26 cellular contexts compared by ENCODE assay signal in the genomic region with DNA sequence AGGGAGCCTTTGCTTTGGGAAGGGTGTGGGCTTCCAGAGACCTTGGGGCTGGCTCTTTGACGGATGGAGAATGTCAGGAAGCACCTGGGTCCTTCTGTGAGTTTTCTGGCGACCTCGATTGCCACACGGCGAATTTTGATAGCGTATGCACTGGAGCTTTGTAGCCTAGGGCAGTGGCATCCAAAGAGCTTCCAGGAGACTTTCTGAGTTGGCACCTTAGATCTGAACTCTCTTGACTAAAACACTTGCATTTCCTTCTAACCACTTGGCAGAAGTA. TPM values are rescaled to one million over a fixed set of nuclear protein-coding genes. Genes with fewer than 3 reads are reported as not detected.
DNase-seq lines count a peak whose midpoint lies in the region; ATAC-seq and TF ChIP-seq lines count a peak whose summit lies in the region.
"Had no signal": no experiment of that assay in that cellular context is flagged by ENCODE, and none has a peak within 500 bp of the region (broad histone marks: within the 10 kb centered on the region; RNA-seq: fewer than 3 reads in every experiment).

No MANE protein-coding gene starts in this region.

- DNase-seq in activated CD8-positive, alpha-beta memory T cell treated with anti-CD3 and anti-CD28 coated beads, Interleukin-2, amount 50 U/mL, for 48 hours: peak; percentile 32
- DNase-seq in activated CD8-positive, alpha-beta memory T cell treated with anti-CD3 and anti-CD28 coated beads, Interleukin-2, amount 10 ng/mL, durations not matched to agents 7 days and 5 days: no peak
- DNase-seq in naive thymus-derived CD4-positive, alpha-beta T cell: no peak
- DNase-seq in superior temporal gyrus (ENCODE audit: extremely low spot score) (peak; percentile 27), posterior vena cava (ENCODE audit: low spot score) (no peak), trophoblast cell (no peak), SHP77 treated with DMSO at 0.1 percent for 48 hours (lab: John Stamatoyannopoulos, UW) (no peak)
- DNase-seq: activated CD8-positive, alpha-beta T cell treated with anti-CD3 and anti-CD28 coated beads, Interleukin-2, amount 10 ng/mL, durations not matched to agents 7 days and 5 days; amniotic stem cell; BE2C; DMS79; foreskin keratinocyte; lower lobe of right lung; NCI-H1436; NCI-H2081 treated with DMSO at 0.1 percent for 48 hours; PC-9; SHP77; stimulated activated CD4-positive, alpha-beta T cell treated with anti-CD3 and anti-CD28 coated beads, Interleukin-15, amount 100 ng/mL, for 24 hours; stimulated activated naive CD8-positive, alpha-beta T cell treated with anti-CD3 and anti-CD28 coated beads, Interleukin-15, Interleukin-2, amounts not matched to agents 100 U/mL and 50 U/mL, for 24 hours had no signal

- no peak overlapping the region for H3K4ac ChIP-seq in trophoblast cell (ENCODE audit: low read depth, low read length)

- no peak overlapping the region for H3K23ac ChIP-seq in trophoblast cell (ENCODE audit: low read length)

- POLR2A ChIA-PET in naive thymus-derived CD4-positive, alpha-beta T cell (lab: Charles Lee): interaction anchor here (0.7 kb wide), 2 partner anchors 36 to 79 kb away, joined by 3 read pairs; no protein-coding TSS in a partner anchor

- no CpG with 5 or more reads among the region's 6 CpGs for WGBS in trophoblast cell (ENCODE audit: extremely low coverage, insufficient coverage, insufficient read length)

- H3K14ac ChIP-seq in trophoblast cell (ENCODE audit: low read length): no peak overlapping the region

- no peaks in the 10 kb centered on the region for H3K79me2 ChIP-seq in trophoblast cell (ENCODE audit: control insufficient read depth, insufficient read depth, low read length, poor library complexity)

- no peak for TF ChIP-seq CTCF in VCaP (conservative IDR thresholded peaks at IDR 0.05)

- H3K79me1 ChIP-seq in trophoblast cell (ENCODE audit: low read length): no peaks in the 10 kb centered on the region

- no peaks in the 10 kb centered on the region for H3K27me3 ChIP-seq in naive thymus-derived CD4-positive, alpha-beta T cell (ENCODE audit: control insufficient read depth in 2 of 2, insufficient read depth in 2 of 2, low read length in 2 of 2)
- H3K27me3 ChIP-seq in trophoblast cell (ENCODE audit: insufficient read depth, low read length): no peaks in the 10 kb centered on the region
- H3K27me3 ChIP-seq: BE2C, esophagus muscularis mucosa, foreskin keratinocyte, neural progenitor cell had no signal

- peaks cover 23% of the 10 kb centered on the region for H3K4me1 Mint-ChIP-seq in activated CD8-positive, alpha-beta memory T cell treated with anti-CD3 and anti-CD28 coated beads, Interleukin-2, amount 10 ng/mL, durations not matched to agents 7 days and 5 days
- peaks cover 57 to 99% (median 92%) of the 10 kb centered on the region in 7 donors for H3K4me1 Mint-ChIP-seq in naive thymus-derived CD4-positive, alpha-beta T cell

- no peak overlapping the region for H3K4me3 ChIP-seq in naive thymus-derived CD4-positive, alpha-beta T cell (ENCODE audit: low read length)
- H3K4me3 ChIP-seq in trophoblast cell (ENCODE audit: low read depth, low read length): no peak overlapping the region
- H3K4me3 ChIP-seq: coronary artery, esophagus muscularis mucosa, lower lobe of right lung, neural progenitor cell, PC-9 had no signal

- no peaks in the 10 kb centered on the region for H3K27me3 Mint-ChIP-seq in activated CD8-positive, alpha-beta memory T cell treated with anti-CD3 and anti-CD28 coated beads, Interleukin-2, amount 10 ng/mL, durations not matched to agents 7 days and 5 days
- H3K27me3 Mint-ChIP-seq in naive thymus-derived CD4-positive, alpha-beta T cell: no peaks in the 10 kb centered on the region

- H4K91ac ChIP-seq in trophoblast cell (ENCODE audit: low read depth, low read length): no peak overlapping the region

- H2BK12ac ChIP-seq in trophoblast cell (ENCODE audit: low read length): no peak overlapping the region

- H4K8ac ChIP-seq in trophoblast cell (ENCODE audit: low read depth, low read length): no peak overlapping the region

- no peak for ATAC-seq in activated CD8-positive, alpha-beta memory T cell treated with anti-CD3 and anti-CD28 coated beads, Interleukin-2, amount 10 ng/mL, durations not matched to agents 7 days and 5 days
- ATAC-seq in naive thymus-derived CD4-positive, alpha-beta T cell: no peak
- ATAC-seq: activated CD4-positive, CD25-positive, alpha-beta regulatory T cell treated with anti-CD3 and anti-CD28 coated beads, Interleukin-2, amount 50 U/mL, for 24 hours; activated CD8-positive, alpha-beta T cell treated with anti-CD3 and anti-CD28 coated beads, Interleukin-2, amount 10 ng/mL, durations not matched to agents 7 days and 5 days; foreskin keratinocyte; lower lobe of right lung; stimulated activated naive CD8-positive, alpha-beta T cell treated with anti-CD3 and anti-CD28 coated beads, Interleukin-15, Interleukin-2, amounts not matched to agents 100 U/mL and 50 U/mL, for 24 hours had no signal

- H3K9me3 Mint-ChIP-seq in activated CD8-positive, alpha-beta memory T cell treated with anti-CD3 and anti-CD28 coated beads, Interleukin-2, amount 10 ng/mL, durations not matched to agents 7 days and 5 days (ENCODE audit: low read depth): peaks cover 5% of the 10 kb centered on the region
- H3K9me3 Mint-ChIP-seq in naive thymus-derived CD4-positive, alpha-beta T cell: peaks cover 0 to 12% (median 0%) of the 10 kb centered on the region in 11 donors
- H3K9me3 Mint-ChIP-seq: neural progenitor cell had no signal

- no peak overlapping the region for H2BK120ac ChIP-seq in trophoblast cell (ENCODE audit: insufficient read depth, low read length, poor library complexity)

- no peak overlapping the region for H3K4me3 Mint-ChIP-seq in activated CD8-positive, alpha-beta memory T cell treated with anti-CD3 and anti-CD28 coated beads, Interleukin-2, amount 10 ng/mL, durations not matched to agents 7 days and 5 days
- H3K4me3 Mint-ChIP-seq in naive thymus-derived CD4-positive, alpha-beta T cell: peak overlapping the region in 9 of 10 donors; percentile 46 to 84 (median 67)
- H3K4me3 Mint-ChIP-seq: activated CD8-positive, alpha-beta T cell treated with anti-CD3 and anti-CD28 coated beads, Interleukin-2, amount 10 ng/mL, durations not matched to agents 7 days and 5 days; neural progenitor cell had no signal

- peak overlapping the region; percentile 93 for H3K27ac ChIP-seq in VCaP
- H3K27ac ChIP-seq in naive thymus-derived CD4-positive, alpha-beta T cell (ENCODE audit: low read depth, low read length): peak overlapping the region; percentile 9
- no peak overlapping the region for H3K27ac ChIP-seq in trophoblast cell (ENCODE audit: low read depth, low read length)
- H3K27ac ChIP-seq: coronary artery, esophagus muscularis mucosa, foreskin keratinocyte, HL-60, KMS-11, lower lobe of right lung, neural progenitor cell, PC-9 had no signal

- H4K12ac ChIP-seq in trophoblast cell (ENCODE audit: low read depth, low read length): no peak overlapping the region

- CTCF ChIA-PET in activated CD8-positive, alpha-beta memory T cell treated with anti-CD3 and anti-CD28 coated beads, Interleukin-2, amount 10 ng/mL, durations not matched to agents 7 days and 5 days (lab: Charles Lee): no interaction called here
- CTCF ChIA-PET in naive thymus-derived CD4-positive, alpha-beta T cell (lab: Charles Lee): interaction anchor here (0.6 kb wide), 1 partner anchor 78 kb away, joined by 3 read pairs; no protein-coding TSS in a partner anchor

- no peak overlapping the region for H2BK5ac ChIP-seq in trophoblast cell (ENCODE audit: low read depth, low read length, poor library complexity)

- no peak overlapping the region for H3K4me2 ChIP-seq in trophoblast cell (ENCODE audit: low read length)
- H3K4me2 ChIP-seq: KMS-11, neural progenitor cell, PC-9 had no signal

- H2AK5ac ChIP-seq in trophoblast cell (ENCODE audit: low read length): no peak overlapping the region

- peaks cover 36% of the 10 kb centered on the region for H3K36me3 Mint-ChIP-seq in activated CD8-positive, alpha-beta memory T cell treated with anti-CD3 and anti-CD28 coated beads, Interleukin-2, amount 10 ng/mL, durations not matched to agents 7 days and 5 days
- H3K36me3 Mint-ChIP-seq in naive thymus-derived CD4-positive, alpha-beta T cell: peaks cover 4 to 69% (median 28%) of the 10 kb centered on the region in 5 donors

- no peak overlapping the region for H3K27ac Mint-ChIP-seq in activated CD8-positive, alpha-beta memory T cell treated with anti-CD3 and anti-CD28 coated beads, Interleukin-2, amount 10 ng/mL, durations not matched to agents 7 days and 5 days
- H3K27ac Mint-ChIP-seq in naive thymus-derived CD4-positive, alpha-beta T cell: peak overlapping the region in 8 of 9 donors; percentile 25 to 92 (median 82)

- H3K9ac ChIP-seq in trophoblast cell (ENCODE audit: low read length): no peak overlapping the region
- H3K9ac ChIP-seq: KMS-11, neural progenitor cell had no signal

- peaks cover 0 to 72% of the 10 kb centered on the region in 2 donors for H3K4me1 ChIP-seq in naive thymus-derived CD4-positive, alpha-beta T cell (ENCODE audit: control insufficient read depth in 2 of 2, insufficient read depth in 2 of 2, low read length in 2 of 2)
- peaks cover 6 to 7% of the 10 kb centered on the region in 2 experiments for H3K4me1 ChIP-seq in trophoblast cell (ENCODE audit: control insufficient read depth in 1 of 2, insufficient read depth in 2 of 2, low read length in 2 of 2)
- H3K4me1 ChIP-seq: foreskin keratinocyte had no signal

- no peak overlapping the region for H3K18ac ChIP-seq in trophoblast cell (ENCODE audit: low read length)

- H3K36me3 ChIP-seq in naive thymus-derived CD4-positive, alpha-beta T cell (ENCODE audit: control insufficient read depth in 2 of 3, insufficient read depth in 3 of 3, low read length in 3 of 3): peaks cover 0 to 3% (median 0%) of the 10 kb centered on the region in 3 experiments
- peaks cover 0 to 1% of the 10 kb centered on the region in 2 experiments for H3K36me3 ChIP-seq in trophoblast cell (ENCODE audit: control insufficient read depth in 1 of 2, insufficient read depth in 2 of 2, low read length in 2 of 2)
- H3K36me3 ChIP-seq: esophagus muscularis mucosa, lower lobe of right lung, neural progenitor cell had no signal

- no peak overlapping the region for H2AFZ ChIP-seq in trophoblast cell (ENCODE audit: insufficient read depth, low read length, poor library complexity)
- H2AFZ ChIP-seq: neural progenitor cell, PC-9 had no signal

- H3K9me3 ChIP-seq in naive thymus-derived CD4-positive, alpha-beta T cell (ENCODE audit: control insufficient read depth in 2 of 3, low read length in 3 of 3): no peaks in the 10 kb centered on the region
- H3K9me3 ChIP-seq in trophoblast cell (ENCODE audit: insufficient read depth, low read depth, low read length): no peaks in the 10 kb centered on the region
- H3K9me3 ChIP-seq: BE2C, esophagus muscularis mucosa, lower lobe of right lung had no signal

- intact Hi-C loops in naive thymus-derived CD4-positive, alpha-beta T cell (cut with micrococcal nuclease): loop anchor here in 1 of 2 donors (1.0 kb wide), 1 partner anchor 11 kb away; no protein-coding TSS in a partner anchor
- intact Hi-C loops in posterior vena cava (cut with DNase I): no loop called here

RNA-seq across cellular contexts. Expression of gene RNF144A, which starts 7.6 kb away (rescaled TPM):
- total RNA-seq in activated CD8-positive, alpha-beta memory T cell treated with anti-CD3 and anti-CD28 coated beads, Interleukin-2, amount 10 ng/mL, durations not matched to agents 7 days and 5 days: 10 to 100 TPM; 20.0 to 35.5 TPM
- 10 to 100 TPM; 40.0 to 74.4 (median 61.2) TPM for total RNA-seq in naive thymus-derived CD4-positive, alpha-beta T cell
- polyA plus RNA-seq in naive thymus-derived CD4-positive, alpha-beta T cell: 10 to 100 TPM; 21.2 to 23.5 TPM
- 10 to 100 TPM in 1 of 2 donors, 1 to 10 TPM in 1; 9.4 to 11.8 TPM for total RNA-seq in posterior vena cava
- polyA plus RNA-seq in trophoblast cell (2013): 9.2 and 9.3 TPM in 2 replicates

RNA-seq across cellular contexts. Expression of gene RSAD2, which starts 47.3 kb away (rescaled TPM):
- total RNA-seq in activated CD8-positive, alpha-beta memory T cell treated with anti-CD3 and anti-CD28 coated beads, Interleukin-2, amount 10 ng/mL, durations not matched to agents 7 days and 5 days: 100 to 1,000 TPM in 1 of 2 experiments, 10 to 100 TPM in 1; 83.0 to 183 TPM
- 10 to 100 TPM in 1 of 5 experiments, 1 to 10 TPM in 4; 5.0 to 72.6 (median 5.6) TPM for total RNA-seq in naive thymus-derived CD4-positive, alpha-beta T cell
- 10 to 100 TPM in 1 of 2 donors, 1 to 10 TPM in 1; 8.2 to 15.0 TPM for polyA plus RNA-seq in naive thymus-derived CD4-positive, alpha-beta T cell
- 1 to 10 TPM; 3.8 to 6.9 TPM for total RNA-seq in posterior vena cava
- polyA plus RNA-seq in trophoblast cell (2013): 0.51 and 0.55 TPM in 2 replicates
- total RNA-seq: PC-9 had no signal

RNA-seq across cellular contexts. Expression of gene CMPK2, which starts 59.1 kb away (rescaled TPM):
- total RNA-seq in activated CD8-positive, alpha-beta memory T cell treated with anti-CD3 and anti-CD28 coated beads, Interleukin-2, amount 10 ng/mL, durations not matched to agents 7 days and 5 days: 100 to 1,000 TPM in 1 of 2 experiments, 10 to 100 TPM in 1; 81.3 to 164 TPM
- total RNA-seq in naive thymus-derived CD4-positive, alpha-beta T cell: 10 to 100 TPM in 1 of 5 experiments, 1 to 10 TPM in 4; 4.0 to 63.0 (median 6.6) TPM
- polyA plus RNA-seq in naive thymus-derived CD4-positive, alpha-beta T cell: 1 to 10 TPM; 5.0 to 8.7 TPM
- 1 to 10 TPM; 3.0 to 4.9 TPM for total RNA-seq in posterior vena cava
- 2.1 and 2.2 TPM in 2 replicates for polyA plus RNA-seq in trophoblast cell (2013)
- total RNA-seq: PC-9 had no signal

Comparison
In these comparisons a context has a peak if more than half of its experiments do, and no peak if none do; other contexts are left out.
1. DNase-seq: peak in activated CD8-positive, alpha-beta memory T cell treated with anti-CD3 and anti-CD28 coated beads, Interleukin-2, amount 50 U/mL, for 48 hours (single experiment) and superior temporal gyrus (single experiment); none in activated CD8-positive, alpha-beta memory T cell treated with anti-CD3 and anti-CD28 coated beads, Interleukin-2, amount 10 ng/mL, durations not matched to agents 7 days and 5 days (single experiment), naive thymus-derived CD4-positive, alpha-beta T cell (0 of 9), posterior vena cava (single experiment), trophoblast cell (0 of 2) and SHP77 treated with DMSO at 0.1 percent for 48 hours (single experiment).